In genomic region chr2:65071499-65072180, GRCh38 we compare ENCODE assay signal across 11 cellular contexts. TPM values are rescaled to one million over a fixed set of nuclear protein-coding genes. Genes with fewer than 3 reads are reported as not detected.
DNase-seq lines count a peak whose midpoint lies in the region; ATAC-seq and TF ChIP-seq lines count a peak whose summit lies in the region.
"Had no signal": no experiment of that assay in that cellular context is flagged by ENCODE, and none has a peak within 500 bp of the region (broad histone marks: within the 10 kb centered on the region; RNA-seq: fewer than 3 reads in every experiment).

No MANE protein-coding gene starts in this region.

- H3K4me1 Mint-ChIP-seq in WTC11 = peaks cover 20% of the 10 kb centered on the region

- no peak for TF ChIP-seq EP300 in transverse colon (IDR thresholded peaks at IDR 0.05; ENCODE audit: low read depth)

- CTCF ChIA-PET in WTC11 (lab: Charles Lee) = interaction anchor here (0.5 to 4.6 kb wide), 16 partner anchors 8 to 439 kb away, joined by 3 to 19 read pairs (median 4); partner anchors contain the start of genes ACTR2, CEP68 and RAB1A
- CTCF ChIA-PET in A673 (lab: Charles Lee) = no interaction called here

- H3K27ac ChIP-seq in heart left ventricle = peak overlapping the region in 3 of 12 donors; percentile 55 to 66 (median 62)
- H3K27ac ChIP-seq in foreskin keratinocyte = no peak overlapping the region
- peak overlapping the region in 1 of 4 donors; percentile 54 for H3K27ac ChIP-seq in transverse colon
- no peak overlapping the region for H3K27ac ChIP-seq in A673 (ENCODE audit: low read depth, low read length, poor library complexity, severe bottlenecking)

- peaks cover 0 to 73% (median 58%) of the 10 kb centered on the region in 9 donors for H3K36me3 ChIP-seq in heart left ventricle
- H3K36me3 ChIP-seq in transverse colon = peaks cover 0 to 4% (median 0%) of the 10 kb centered on the region in 4 donors
- peaks cover 44% of the 10 kb centered on the region for H3K36me3 ChIP-seq in A673 (ENCODE audit: insufficient read depth, low read length, poor library complexity, severe bottlenecking)

- H3K27me3 ChIP-seq in heart left ventricle = no peaks in the 10 kb centered on the region
- no peaks in the 10 kb centered on the region for H3K27me3 ChIP-seq in foreskin keratinocyte
- H3K27me3 ChIP-seq in transverse colon = no peaks in the 10 kb centered on the region
- no peaks in the 10 kb centered on the region for H3K27me3 ChIP-seq in A673 (replicated peaks; ENCODE audit: insufficient read depth, low read depth, low read length, poor library complexity)
- H3K27me3 ChIP-seq: MG63 had no signal

- H3K9me3 Mint-ChIP-seq in WTC11 = no peaks in the 10 kb centered on the region

- peak in 1 of 4 donors; percentile 19 for ATAC-seq in heart left ventricle
- ATAC-seq in Right ventricle myocardium inferior = no peak
- ATAC-seq in WTC11 = peak; percentile 55
- peak; percentile 19 for ATAC-seq in foreskin keratinocyte

- in situ Hi-C loops in transverse colon (cut with MboI; ENCODE audit: low pct_ligation_motif_present in 1 of 4, low pct_unique_long_range_greater_than_20kb in 1 of 4, low sequenced_read_pairs in 3 of 4) = loop anchor here in 3 of 4 donors (25.0 kb wide), 2 partner anchors 116 to 491 kb away; no protein-coding TSS in a partner anchor

- H3K4me3 ChIP-seq in heart left ventricle = no peak overlapping the region
- no peak overlapping the region for H3K4me3 ChIP-seq in transverse colon
- no peak overlapping the region for H3K4me3 ChIP-seq in A673 (ENCODE audit: low read depth, low read length, poor library complexity, severe bottlenecking)
- H3K4me3 ChIP-seq: coronary artery, MG63 had no signal

- TF ChIP-seq CTCF in heart left ventricle (IDR thresholded peaks at IDR 0.05) = peak in 6 of 12 donors; percentile 11 to 39 (median 26)
- 0 out of 2 replicates have a peak, but pooled peaks have one; percentile 21 for TF ChIP-seq CTCF in WTC11 (IDR thresholded peaks at IDR 0.05)
- peak; percentile 37 for TF ChIP-seq CTCF in foreskin keratinocyte (conservative IDR thresholded peaks at IDR 0.05)
- peak in 3 of 5 experiments; percentile 11 to 29 (median 13) for TF ChIP-seq CTCF in transverse colon (IDR thresholded peaks at IDR 0.05)
- TF ChIP-seq CTCF in A673 (conservative IDR thresholded peaks at IDR 0.05; ENCODE audit: low read depth, low read length) = no peak

- H3K9me3 ChIP-seq in heart left ventricle (no peaks in the 10 kb centered on the region), transverse colon (no peaks in the 10 kb centered on the region), A673 (ENCODE audit: low read depth, low read length, poor library complexity, severe bottlenecking) (no peaks in the 10 kb centered on the region)
- H3K9me3 ChIP-seq: MG63 had no signal

- peak overlapping the region; percentile 61; the same call in 1 of the 2 replicates for H3K27ac Mint-ChIP-seq in WTC11

- intact Hi-C loops in heart left ventricle (cut with DNase I) = loop anchor here in 1 of 10 donors (5.0 kb wide), 2 partner anchors 61 to 96 kb away; partner anchors contain the start of gene RAB1A
- intact Hi-C loops in Right ventricle myocardium inferior (cut with DNase I) = loop anchor here (5.0 kb wide), 1 partner anchor 61 kb away; the partner anchor contains the start of gene RAB1A
- intact Hi-C loops in transverse colon (cut with DNase I; ENCODE audit: low total_unique reads) = no loop called here
- intact Hi-C loops in A673 (cut with micrococcal nuclease; ENCODE audit: unreplicated experiment) = no loop called here

- no peaks in the 10 kb centered on the region for H3K27me3 Mint-ChIP-seq in WTC11 (ENCODE audit: low read depth)

- TF ChIP-seq POLR2A in heart left ventricle (IDR thresholded peaks at IDR 0.05) = no peak
- no peak for TF ChIP-seq POLR2A in transverse colon (IDR thresholded peaks at IDR 0.05)

- H3K4me3 Mint-ChIP-seq in WTC11 = no peak overlapping the region

- H3K4me1 ChIP-seq in heart left ventricle (peaks cover 17 to 86% (median 67%) of the 10 kb centered on the region in 12 donors), foreskin keratinocyte (peaks cover 26% of the 10 kb centered on the region), transverse colon (peaks cover 30 to 53% (median 32%) of the 10 kb centered on the region in 4 donors), A673 (ENCODE audit: insufficient read depth, low read length, poor library complexity, severe bottlenecking) (no peaks in the 10 kb centered on the region)

- BruUV-seq in A673 (replicated peaks; lab: Mats Ljungman, UMichigan) = no TSS peak

- POLR2A ChIA-PET in WTC11 (lab: Charles Lee) = no interaction called here
- POLR2A ChIA-PET in A673 (lab: Charles Lee; ENCODE audit: low non-redundant PET) = no interaction called here

- DNase-seq in heart left ventricle (peak in 3 of 5 donors; percentile 38 to 74 (median 45)), Right ventricle myocardium inferior (ENCODE audit: missing footprints) (no peak), WTC11 (ENCODE audit: low spot score) (peak; percentile 59), foreskin keratinocyte (peak in 1 of 2 donors; percentile 49), transverse colon (no peak), NCI-H1105 treated with DMSO at 0.1 percent for 48 hours (lab: John Stamatoyannopoulos, UW) (no peak), 8988T (no peak), A673 (ENCODE audit: low spot score) (no peak)
- DNase-seq: GOT3, MG63 had no signal

- H3K36me3 Mint-ChIP-seq in WTC11 = peaks cover 34% of the 10 kb centered on the region

- WGBS in heart left ventricle, 4 donors = 62 to 75% (median 66%) methylated on average over 11 to 14 of the region's 14 CpGs
- 82% methylated on average over 14 of the region's 14 CpGs; no CpG with 5 or more reads in 1 of the 2 donors for WGBS in transverse colon (ENCODE audit: low coverage in 1 of 2), 2 donors

TF ChIP-seq in WTC11, 78 proteins besides CTCF, POLR2A, EP300 and RAD21:
- TF ChIP-seq FOXP1 (CRISPR knock-in tag; IDR thresholded peaks at IDR 0.05; ENCODE audit: borderline replicate concordance) = no peak
- TF ChIP-seq FOXJ3 (CRISPR knock-in tag; IDR thresholded peaks at IDR 0.05; ENCODE audit: borderline replicate concordance) = no peak
- TF ChIP-seq EMX1 (CRISPR knock-in tag; IDR thresholded peaks at IDR 0.05) = no peak
- TF ChIP-seq MLX (CRISPR knock-in tag; IDR thresholded peaks at IDR 0.05) = no peak
- no peak for TF ChIP-seq ZNF219 (CRISPR knock-in tag; IDR thresholded peaks at IDR 0.05; ENCODE audit: borderline replicate concordance)
- no peak for TF ChIP-seq PREB (CRISPR knock-in tag; IDR thresholded peaks at IDR 0.05; ENCODE audit: borderline replicate concordance)
- TF ChIP-seq USF1 (CRISPR knock-in tag; IDR thresholded peaks at IDR 0.05) = no peak
- TF ChIP-seq GTF2I (CRISPR knock-in tag; conservative IDR thresholded peaks at IDR 0.05) = no peak
- TF ChIP-seq ERG (CRISPR knock-in tag; IDR thresholded peaks at IDR 0.05) = no peak
TF ChIP-seq in WTC11: peak in this region for 0.

RNA-seq across cellular contexts. Expression of gene CEP68, which starts 15.4 kb away (rescaled TPM):
- total RNA-seq in heart left ventricle (10 to 100 TPM; 14.0 to 26.8 (median 18.8) TPM), Right ventricle myocardium inferior (19.7 TPM), WTC11 (2021) (14.6 to 16.7 TPM (median 15.3 TPM) in 3 replicates), foreskin keratinocyte (5.4 and 5.8 TPM in 2 replicates), transverse colon (10 to 100 TPM; 11.6 to 32.2 (median 15.9) TPM), A673 (2021) (10.1 and 13.4 TPM in 2 replicates)
- polyA plus RNA-seq in heart left ventricle (1 to 10 TPM; 6.5 to 7.6 TPM), foreskin keratinocyte (4.2 and 4.7 TPM in 2 replicates)

RNA-seq across cellular contexts. Expression of gene RAB1A, which starts 58.3 kb away (rescaled TPM):
- total RNA-seq in heart left ventricle (100 to 1,000 TPM in 6 of 9 donors, 10 to 100 TPM in 3; 49.0 to 137 (median 118) TPM), Right ventricle myocardium inferior (119 TPM), WTC11 (2021) (112 to 114 TPM (median 113 TPM) in 3 replicates), foreskin keratinocyte (135 and 149 TPM in 2 replicates), transverse colon (10 to 100 TPM; 16.9 to 98.3 (median 55.0) TPM), A673 (2021) (119 and 122 TPM in 2 replicates)
- polyA plus RNA-seq in heart left ventricle (100 to 1,000 TPM in 1 of 2 donors, 10 to 100 TPM in 1; 87.7 to 164 TPM), foreskin keratinocyte (176 and 178 TPM in 2 replicates)

Comparison
In these comparisons a context has a peak if more than half of its experiments do, and no peak if none do; other contexts are left out.
1. DNase-seq: peak in heart left ventricle (3 of 5) and WTC11 (single experiment); none in Right ventricle myocardium inferior (single experiment), transverse colon (single experiment), NCI-H1105 treated with DMSO at 0.1 percent for 48 hours (single experiment), 8988T (single experiment) and A673 (single experiment).